8 cellular contexts compared by ENCODE assay signal in genomic region chr2:105796131-105796638, GRCh38. TPM values are rescaled to one million over a fixed set of nuclear protein-coding genes. Genes with fewer than 3 reads are reported as not detected.
DNase-seq lines count a peak whose midpoint lies in the region; ATAC-seq and TF ChIP-seq lines count a peak whose summit lies in the region.

No MANE protein-coding gene starts in this region.

- no peaks in the 10 kb centered on the region for H3K9me3 Mint-ChIP-seq in dendritic cell treated with granulocyte-macrophage colony-stimulating factor and Interleukin-4, amounts not matched to agents 40 ng/mL and 50 ng/mL, for 4 days

- peak overlapping the region; percentile 65 to 82 for H3K27ac ChIP-seq in uterus
- H3K27ac ChIP-seq in A673 (ENCODE audit: low read depth, low read length, poor library complexity, severe bottlenecking): no peak overlapping the region

- no peak for DNase-seq in Right ventricle myocardium superior
- DNase-seq in cardiac septum (ENCODE audit: low spot score): no peak
- DNase-seq in NCI-H69 (lab: John Stamatoyannopoulos, UW): peak; percentile 9
- DNase-seq in uterus: no peak
- no peak for DNase-seq in KG1 (lab: John Stamatoyannopoulos, UW)
- no peak for DNase-seq in A172 (ENCODE audit: low spot score)
- no peak for DNase-seq in A673 (ENCODE audit: low spot score)

- no peak for TF ChIP-seq POLR2A in uterus (IDR thresholded peaks at IDR 0.05)

- H3K27me3 ChIP-seq in uterus: no peaks in the 10 kb centered on the region
- peaks cover 33% of the 10 kb centered on the region for H3K27me3 ChIP-seq in A673 (replicated peaks; ENCODE audit: insufficient read depth, low read depth, low read length, poor library complexity)

- POLR2A ChIA-PET in A673 (lab: Charles Lee; ENCODE audit: low non-redundant PET): no interaction called here

- peak overlapping the region; percentile 28 for H3K27ac Mint-ChIP-seq in dendritic cell treated with granulocyte-macrophage colony-stimulating factor and Interleukin-4, amounts not matched to agents 40 ng/mL and 50 ng/mL, for 4 days

- peaks cover 62% of the 10 kb centered on the region for H3K4me1 Mint-ChIP-seq in dendritic cell treated with granulocyte-macrophage colony-stimulating factor and Interleukin-4, amounts not matched to agents 40 ng/mL and 50 ng/mL, for 4 days (ENCODE audit: low read depth)

- no peaks in the 10 kb centered on the region for H3K36me3 ChIP-seq in uterus
- no peaks in the 10 kb centered on the region for H3K36me3 ChIP-seq in A673 (ENCODE audit: insufficient read depth, low read length, poor library complexity, severe bottlenecking)

- H3K4me1 ChIP-seq in uterus (peaks cover under 1 to 30% of the 10 kb centered on the region in 2 donors), A673 (ENCODE audit: insufficient read depth, low read length, poor library complexity, severe bottlenecking) (peaks cover 31% of the 10 kb centered on the region)

- H3K9me3 ChIP-seq in uterus (no peaks in the 10 kb centered on the region), A673 (ENCODE audit: low read depth, low read length, poor library complexity, severe bottlenecking) (no peaks in the 10 kb centered on the region)

- H3K27me3 Mint-ChIP-seq in dendritic cell treated with granulocyte-macrophage colony-stimulating factor and Interleukin-4, amounts not matched to agents 40 ng/mL and 50 ng/mL, for 4 days: no peaks in the 10 kb centered on the region

- no peak overlapping the region for H3K4me3 Mint-ChIP-seq in dendritic cell treated with granulocyte-macrophage colony-stimulating factor and Interleukin-4, amounts not matched to agents 40 ng/mL and 50 ng/mL, for 4 days

- H3K36me3 Mint-ChIP-seq in dendritic cell treated with granulocyte-macrophage colony-stimulating factor and Interleukin-4, amounts not matched to agents 40 ng/mL and 50 ng/mL, for 4 days (ENCODE audit: low read depth): no peaks in the 10 kb centered on the region

- H3K4me3 ChIP-seq in uterus: no peak overlapping the region
- no peak overlapping the region for H3K4me3 ChIP-seq in A673 (ENCODE audit: low read depth, low read length, poor library complexity, severe bottlenecking)

- CTCF ChIA-PET in A673 (lab: Charles Lee): no interaction called here

- ATAC-seq in Right ventricle myocardium superior (ENCODE audit: poor library complexity): peak; percentile 32

- TF ChIP-seq CTCF in uterus (IDR thresholded peaks at IDR 0.05) (no peak), A673 (conservative IDR thresholded peaks at IDR 0.05; ENCODE audit: low read depth, low read length) (no peak)

- intact Hi-C loops in Right ventricle myocardium superior (cut with DNase I): no loop called here
- intact Hi-C loops in cardiac septum (cut with DNase I): no loop called here
- intact Hi-C loops in dendritic cell treated with granulocyte-macrophage colony-stimulating factor and Interleukin-4, amounts not matched to agents 40 ng/mL and 50 ng/mL, for 4 days (cut with micrococcal nuclease): no loop called here
- intact Hi-C loops in uterus (cut with DNase I; ENCODE audit: low total_unique reads): no loop called here
- intact Hi-C loops in A673 (cut with micrococcal nuclease; ENCODE audit: unreplicated experiment): no loop called here

- BruUV-seq in A673 (replicated peaks; lab: Mats Ljungman, UMichigan): no TSS peak

RNA-seq across cellular contexts. Expression of gene NCK2, which starts 51.5 kb away (rescaled TPM):
- total RNA-seq in Right ventricle myocardium superior: 32.3 TPM
- 33.2 TPM for total RNA-seq in cardiac septum
- 10 to 100 TPM; 14.7 to 47.5 (median 29.3) TPM for total RNA-seq in uterus
- total RNA-seq in A172 (2014; rRNA removed; shearing (Covaris generic)): 29.1 and 44.0 TPM in 2 replicates
- total RNA-seq in A673 (2021): 21.6 and 24.4 TPM in 2 replicates
